In the genomic region with DNA sequence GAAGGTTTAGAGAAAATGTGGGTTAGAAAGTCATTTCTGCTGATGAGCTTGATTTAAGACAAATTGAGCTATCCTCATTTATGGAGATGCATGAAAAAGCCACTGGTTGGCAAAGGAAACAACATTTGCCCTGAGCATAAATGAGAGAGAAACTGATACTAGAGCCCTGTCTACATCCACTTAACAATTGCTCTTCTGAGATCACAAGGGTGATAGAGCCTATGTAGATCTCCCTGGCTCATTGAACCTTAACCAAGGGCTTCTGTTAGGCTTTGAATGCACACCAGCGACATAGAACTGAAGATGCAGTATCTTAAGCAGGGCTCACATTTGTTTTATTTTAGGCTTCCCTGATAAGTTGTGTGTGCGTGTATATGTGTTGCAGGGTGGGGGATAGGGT, we compare ENCODE assay signal across 16 cellular contexts. TPM values are rescaled to one million over a fixed set of nuclear protein-coding genes. Genes with fewer than 3 reads are reported as not detected.
DNase-seq lines count a peak whose midpoint lies in the region; ATAC-seq and TF ChIP-seq lines count a peak whose summit lies in the region.
"Had no signal": no experiment of that assay in that cellular context is flagged by ENCODE, and none has a peak within 500 bp of the region (broad histone marks: within the 10 kb centered on the region; RNA-seq: fewer than 3 reads in every experiment).

No MANE protein-coding gene starts in this region.

- DNase-seq in A172 (ENCODE audit: low spot score) (no peak), breast epithelium (ENCODE audit: low spot score in 2 of 2) (no peak), NCI-H446 (lab: John Stamatoyannopoulos, UW) (no peak), sciatic nerve (ENCODE audit: low spot score) (no peak)
- DNase-seq: activated naive CD4-positive, alpha-beta T cell treated with anti-CD3 and anti-CD28 coated beads for 36 hours; HFFc6; hippocampal formation; Kasumi-1; NCI-H1436 treated with DMSO at 0.1 percent for 48 hours; NCI-H510A had no signal

- no peaks in the 10 kb centered on the region for H3K4me1 ChIP-seq in breast epithelium

- intact Hi-C loops in breast epithelium (cut with DNase I; ENCODE audit: low total_unique reads), result no loop called here
- intact Hi-C loops in sciatic nerve (cut with DNase I), result no loop called here

- no peaks in the 10 kb centered on the region for H3K9me3 ChIP-seq in breast epithelium

- no peaks in the 10 kb centered on the region for H3K27me3 ChIP-seq in breast epithelium

- peak; percentile 63 for ATAC-seq in GM18505 (IDR thresholded peaks at IDR 0.05; ENCODE audit: unreplicated experiment)
- peak; percentile 69 for ATAC-seq in GM19452 (IDR thresholded peaks at IDR 0.05; ENCODE audit: unreplicated experiment)
- ATAC-seq in HG02798 (IDR thresholded peaks at IDR 0.05; ENCODE audit: poor library complexity, unreplicated experiment), result peak; percentile 55
- peak; percentile 63 for ATAC-seq in HG03571 (IDR thresholded peaks at IDR 0.05; ENCODE audit: unreplicated experiment)
- ATAC-seq in sciatic nerve, result no peak
- ATAC-seq: WTC11 had no signal

- TF ChIP-seq POLR2A in GM18505 (IDR thresholded peaks at IDR 0.05; ENCODE audit: borderline replicate concordance, extremely low read depth, insufficient read depth, insufficient read length) (no peak), breast epithelium (IDR thresholded peaks at IDR 0.05) (no peak)

- TF ChIP-seq CTCF in breast epithelium (IDR thresholded peaks at IDR 0.05), result no peak

- no peak overlapping the region for H3K4me3 ChIP-seq in breast epithelium

- H3K36me3 ChIP-seq in breast epithelium, result no peaks in the 10 kb centered on the region

- H3K27ac ChIP-seq in breast epithelium, result no peak overlapping the region

RNA-seq across cellular contexts. Expression of a gene that starts 35.0 kb away (rescaled TPM):
- total RNA-seq in A172 (2014; rRNA removed; shearing (Covaris generic)), result 0.69 TPM in 1 of 2 replicates, not detected in the other
- total RNA-seq in breast epithelium (under 1 TPM in 2 of 3 donors, not detected in 1; 0.64 to 0.88 TPM), sciatic nerve (1.8 TPM)
- total RNA-seq: activated naive CD4-positive, alpha-beta T cell treated with anti-CD3 and anti-CD28 coated beads for 36 hours; fibroblast of lung; HFFc6 had no signal
